Comparison of ENCODE assay signal across 8 cellular contexts in the genomic region with DNA sequence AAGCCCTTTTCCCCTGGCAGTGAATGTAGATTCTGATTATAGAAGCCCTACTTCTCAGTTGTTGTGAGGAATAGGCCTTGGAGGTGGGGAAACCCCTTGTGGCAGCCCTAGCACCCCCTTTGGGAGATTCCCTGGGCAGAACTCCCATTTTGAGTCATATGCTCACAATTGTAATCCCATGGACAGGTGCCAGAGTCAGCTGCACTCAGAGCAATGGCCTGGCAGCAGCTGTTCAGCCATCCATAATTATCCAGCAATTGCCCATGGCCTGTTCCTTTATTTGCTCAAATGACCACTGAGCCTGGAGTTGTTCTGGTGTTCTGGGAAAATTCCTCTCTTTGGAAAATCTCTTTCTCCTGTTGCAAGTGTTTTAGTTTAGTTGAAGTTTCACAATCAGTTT.
DNase-seq lines count a peak whose midpoint lies in the region; ATAC-seq lines count a peak whose summit lies in the region.

No MANE protein-coding gene starts in this region.

- ATAC-seq in HG02759 (IDR thresholded peaks at IDR 0.05; ENCODE audit: unreplicated experiment) = peak; percentile 52
- ATAC-seq in activated T-helper 17 cell treated with anti-CD3 and anti-CD28 coated beads, Interleukin-2, amount 50 U/mL, for 72 hours (replicated peaks) = peak; percentile 93
- ATAC-seq in HG02678 (IDR thresholded peaks at IDR 0.05; ENCODE audit: unreplicated experiment) = no peak
- ATAC-seq in HG03039 (IDR thresholded peaks at IDR 0.05; ENCODE audit: unreplicated experiment) = no peak

- H3K27me3 Mint-ChIP-seq in activated T-helper 17 cell treated with anti-CD3 and anti-CD28 coated beads, Interleukin-2, amount 50 U/mL, for 72 hours = no peaks in the 10 kb centered on the region

- no peak overlapping the region for H3K4me3 Mint-ChIP-seq in activated T-helper 17 cell treated with anti-CD3 and anti-CD28 coated beads, Interleukin-2, amount 50 U/mL, for 72 hours

- H3K4me1 Mint-ChIP-seq in activated T-helper 17 cell treated with anti-CD3 and anti-CD28 coated beads, Interleukin-2, amount 50 U/mL, for 72 hours = peaks cover 6% of the 10 kb centered on the region

- H3K36me3 Mint-ChIP-seq in activated T-helper 17 cell treated with anti-CD3 and anti-CD28 coated beads, Interleukin-2, amount 50 U/mL, for 72 hours (ENCODE audit: low read depth) = peaks cover 67% of the 10 kb centered on the region

- H3K36me3 ChIP-seq in effector memory CD4-positive, alpha-beta T cell (ENCODE audit: control insufficient read depth, insufficient read depth, low read length) = peaks cover 5% of the 10 kb centered on the region

- no peaks in the 10 kb centered on the region for H3K27me3 ChIP-seq in effector memory CD4-positive, alpha-beta T cell (replicated peaks; ENCODE audit: control insufficient read depth, insufficient read depth, low read length, poor library complexity, severe bottlenecking)

- intact Hi-C loops in cardiac septum (cut with DNase I) = no loop called here

- H3K9me3 Mint-ChIP-seq in activated T-helper 17 cell treated with anti-CD3 and anti-CD28 coated beads, Interleukin-2, amount 50 U/mL, for 72 hours = no peaks in the 10 kb centered on the region

- H3K27ac Mint-ChIP-seq in activated T-helper 17 cell treated with anti-CD3 and anti-CD28 coated beads, Interleukin-2, amount 50 U/mL, for 72 hours = peak overlapping the region; percentile 55

- H3K4me3 ChIP-seq in effector memory CD4-positive, alpha-beta T cell (ENCODE audit: insufficient read depth, low read depth, low read length, poor library complexity, severe bottlenecking) = no peak overlapping the region

- H3K4me1 ChIP-seq in effector memory CD4-positive, alpha-beta T cell (ENCODE audit: control insufficient read depth, insufficient read depth, low read length, poor library complexity, severe bottlenecking) = no peaks in the 10 kb centered on the region

- no peaks in the 10 kb centered on the region for H3K9me3 ChIP-seq in effector memory CD4-positive, alpha-beta T cell (ENCODE audit: control insufficient read depth, low read length)

- H3K27ac ChIP-seq in effector memory CD4-positive, alpha-beta T cell (ENCODE audit: insufficient read depth, low read length, poor library complexity, severe bottlenecking) = no peak overlapping the region

- DNase-seq in AG08395 (ENCODE audit: low spot score) (peak; percentile 56), cardiac septum (ENCODE audit: low spot score) (peak; percentile 83), renal cortical epithelial cell (ENCODE audit: low read depth) (peak; percentile 97)
- DNase-seq in effector memory CD4-positive, alpha-beta T cell = no peak

Comparison
In these comparisons a context has a peak if more than half of its experiments do, and no peak if none do; other contexts are left out.
1. DNase-seq: peak in AG08395 (single experiment), cardiac septum (single experiment) and renal cortical epithelial cell (single experiment); none in effector memory CD4-positive, alpha-beta T cell (0 of 3).
2. ATAC-seq: peak in HG02759 (single experiment) and activated T-helper 17 cell treated with anti-CD3 and anti-CD28 coated beads, Interleukin-2, amount 50 U/mL, for 72 hours (single experiment); none in HG02678 (single experiment) and HG03039 (single experiment).